1 cellular context compared by ENCODE assay signal in genomic region chr7:1022801-1023465, GRCh38.
TF ChIP-seq lines count a peak whose summit lies in the region.

No MANE protein-coding gene starts in this region.

TF ChIP-seq in SK-N-SH treated with all-trans-retinoic acid at 6 μM for 48 hours, 23 proteins besides CTCF, POLR2A, EP300 and RAD21:
- TF ChIP-seq SNAI2 (CRISPR knock-in tag; IDR thresholded peaks at IDR 0.05) (no peak), ZFP3 (CRISPR knock-in tag; IDR thresholded peaks at IDR 0.05) (no peak), TCF4 (CRISPR knock-in tag; IDR thresholded peaks at IDR 0.05; ENCODE audit: borderline replicate concordance) (no peak), RARB (CRISPR knock-in tag; IDR thresholded peaks at IDR 0.05) (no peak), ZFP30 (CRISPR knock-in tag; IDR thresholded peaks at IDR 0.05) (no peak), ARNTL (CRISPR knock-in tag; IDR thresholded peaks at IDR 0.05; ENCODE audit: borderline replicate concordance, low read depth) (no peak), ISL1 (CRISPR knock-in tag; IDR thresholded peaks at IDR 0.05) (no peak), ZNF8 (CRISPR knock-in tag; IDR thresholded peaks at IDR 0.05) (no peak), TOX (CRISPR knock-in tag; IDR thresholded peaks at IDR 0.05; ENCODE audit: borderline replicate concordance) (no peak), POU6F1 (CRISPR knock-in tag; IDR thresholded peaks at IDR 0.05; ENCODE audit: borderline replicate concordance, low read depth) (no peak), ZC3H10 (CRISPR knock-in tag; IDR thresholded peaks at IDR 0.05) (no peak), OSR1 (CRISPR knock-in tag; IDR thresholded peaks at IDR 0.05) (no peak), PATZ1 (CRISPR knock-in tag; IDR thresholded peaks at IDR 0.05; ENCODE audit: borderline replicate concordance) (no peak), CSDC2 (CRISPR knock-in tag; IDR thresholded peaks at IDR 0.05) (no peak), ZNF70 (CRISPR knock-in tag; IDR thresholded peaks at IDR 0.05) (no peak), GLIS3 (CRISPR knock-in tag; IDR thresholded peaks at IDR 0.05) (no peak), ZNF565 (CRISPR knock-in tag; conservative IDR thresholded peaks at IDR 0.05; ENCODE audit: low read depth) (no peak), TSHZ2 (CRISPR knock-in tag; IDR thresholded peaks at IDR 0.05) (no peak)
- TF ChIP-seq, protein P1, sequence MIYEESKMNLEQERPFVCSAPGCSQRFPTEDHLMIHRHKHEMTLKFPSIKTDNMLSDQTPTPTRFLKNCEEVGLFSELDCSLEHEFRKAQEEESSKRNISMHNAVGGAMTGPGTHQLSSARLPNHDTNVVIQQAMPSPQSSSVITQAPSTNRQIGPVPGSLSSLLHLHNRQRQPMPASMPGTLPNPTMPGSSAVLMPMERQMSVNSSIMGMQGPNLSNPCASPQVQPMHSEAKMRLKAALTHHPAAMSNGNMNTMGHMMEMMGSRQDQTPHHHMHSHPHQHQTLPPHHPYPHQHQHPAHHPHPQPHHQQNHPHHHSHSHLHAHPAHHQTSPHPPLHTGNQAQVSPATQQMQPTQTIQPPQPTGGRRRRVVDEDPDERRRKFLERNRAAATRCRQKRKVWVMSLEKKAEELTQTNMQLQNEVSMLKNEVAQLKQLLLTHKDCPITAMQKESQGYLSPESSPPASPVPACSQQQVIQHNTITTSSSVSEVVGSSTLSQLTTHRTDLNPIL (CRISPR knock-in tag; IDR thresholded peaks at IDR 0.05; ENCODE audit: low read depth) = no peak
- TF ChIP-seq, protein P2, sequence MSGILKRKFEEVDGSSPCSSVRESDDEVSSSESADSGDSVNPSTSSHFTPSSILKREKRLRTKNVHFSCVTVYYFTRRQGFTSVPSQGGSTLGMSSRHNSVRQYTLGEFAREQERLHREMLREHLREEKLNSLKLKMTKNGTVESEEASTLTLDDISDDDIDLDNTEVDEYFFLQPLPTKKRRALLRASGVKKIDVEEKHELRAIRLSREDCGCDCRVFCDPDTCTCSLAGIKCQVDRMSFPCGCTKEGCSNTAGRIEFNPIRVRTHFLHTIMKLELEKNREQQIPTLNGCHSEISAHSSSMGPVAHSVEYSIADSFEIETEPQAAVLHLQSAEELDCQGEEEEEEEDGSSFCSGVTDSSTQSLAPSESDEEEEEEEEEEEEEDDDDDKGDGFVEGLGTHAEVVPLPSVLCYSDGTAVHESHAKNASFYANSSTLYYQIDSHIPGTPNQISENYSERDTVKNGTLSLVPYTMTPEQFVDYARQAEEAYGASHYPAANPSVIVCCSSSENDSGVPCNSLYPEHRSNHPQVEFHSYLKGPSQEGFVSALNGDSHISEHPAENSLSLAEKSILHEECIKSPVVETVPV (CRISPR knock-in tag; IDR thresholded peaks at IDR 0.05) = no peak
